8 cellular contexts compared by ENCODE assay signal in the genomic region with DNA sequence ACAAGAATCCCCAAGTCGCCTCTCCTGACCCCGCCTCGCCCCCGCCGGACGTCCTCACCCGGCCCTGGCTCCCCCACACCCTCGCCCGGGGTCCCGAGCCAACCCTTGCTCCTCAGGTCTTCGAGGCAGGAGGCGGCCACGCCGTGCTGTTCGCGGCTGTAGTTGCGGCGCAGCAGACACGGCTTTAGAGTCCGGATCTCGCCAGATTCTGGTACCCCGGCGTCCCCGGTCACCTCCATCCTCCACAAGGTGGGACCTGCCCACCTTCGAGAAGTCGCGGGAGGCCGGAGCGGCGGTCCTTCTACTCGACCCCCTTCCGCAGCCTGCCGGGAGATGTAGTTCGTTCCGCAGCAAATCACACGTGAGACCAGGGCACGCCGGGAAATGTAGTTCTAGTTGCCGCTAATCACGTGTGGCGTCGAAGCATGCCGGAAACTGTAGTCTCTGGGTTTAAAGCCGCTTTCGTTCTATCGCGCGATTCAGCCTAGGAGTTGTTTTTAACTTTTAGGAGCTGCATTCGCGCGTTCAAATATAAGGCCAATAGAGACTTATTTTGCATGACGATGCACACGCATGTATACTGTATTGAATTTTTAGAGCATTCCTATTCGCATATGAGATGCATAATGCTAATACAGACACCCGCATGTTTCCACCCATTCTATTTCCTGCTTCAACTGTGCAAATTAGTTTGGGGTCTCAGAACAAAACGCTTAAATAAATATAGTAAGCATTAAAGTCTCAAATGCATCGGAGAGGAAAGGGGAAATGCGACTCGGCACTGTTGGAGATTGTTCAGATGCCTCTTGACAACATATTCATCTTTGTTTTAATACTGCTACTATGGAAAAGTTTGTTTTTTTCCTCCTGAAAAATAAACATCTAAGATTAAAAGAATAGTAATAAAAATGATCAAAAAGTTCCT. TPM values are rescaled to one million over a fixed set of nuclear protein-coding genes. Genes with fewer than 3 reads are reported as not detected.
DNase-seq lines count a peak whose midpoint lies in the region; ATAC-seq and TF ChIP-seq lines count a peak whose summit lies in the region.

A gene with protein sequence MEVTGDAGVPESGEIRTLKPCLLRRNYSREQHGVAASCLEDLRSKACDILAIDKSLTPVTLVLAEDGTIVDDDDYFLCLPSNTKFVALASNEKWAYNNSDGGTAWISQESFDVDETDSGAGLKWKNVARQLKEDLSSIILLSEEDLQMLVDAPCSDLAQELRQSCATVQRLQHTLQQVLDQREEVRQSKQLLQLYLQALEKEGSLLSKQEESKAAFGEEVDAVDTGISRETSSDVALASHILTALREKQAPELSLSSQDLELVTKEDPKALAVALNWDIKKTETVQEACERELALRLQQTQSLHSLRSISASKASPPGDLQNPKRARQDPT (minus strand): TSS at position 310 of the 925 bp plus-strand sequence. CDS start 71 bp downstream, at position 239.

- H3K9me3 Mint-ChIP-seq in activated B cell treated with CpG ODN at 0.5 μM for 24 hours, result no peaks in the 10 kb centered on the region

- TF ChIP-seq CTCF in activated B cell treated with CpG ODN at 0.5 μM for 24 hours (IDR thresholded peaks at IDR 0.05), result no peak

- in situ Hi-C loops in ACHN (cut with HindIII; ENCODE audit: low pct_ligation_motif_present, low pct_unique_long_range_greater_than_20kb, low sequenced_read_pairs), result no loop called here

- H3K4me1 Mint-ChIP-seq in activated B cell treated with CpG ODN at 0.5 μM for 24 hours, result peaks cover 51% of the 10 kb centered on the region

- no peaks in the 10 kb centered on the region for H3K27me3 Mint-ChIP-seq in activated B cell treated with CpG ODN at 0.5 μM for 24 hours

- intact Hi-C loops in activated B cell treated with CpG ODN at 0.5 μM for 24 hours (cut with micrococcal nuclease), result loop anchor here (1.0 to 10.0 kb wide), 6 partner anchors 23 to 1510 kb away; a partner anchor contains a TSS

- DNase-seq in ACHN (peak; percentile 94), NCI-H345 (lab: John Stamatoyannopoulos, UW) (peak; percentile 97), activated B cell treated with CpG ODN at 0.5 μM for 24 hours (peak; percentile 82), caudate nucleus (lab: John Stamatoyannopoulos, UW) (peak; percentile 56 to 98 (median 90)), iris pigment epithelial cell (ENCODE audit: low read depth) (peak; percentile 98)
- peak; percentile 82 to 90 for DNase-seq in stimulated activated CD4-positive, alpha-beta T cell treated with anti-CD3 and anti-CD28 coated beads, Interleukin-12 subunit alpha, Interleukin-12 subunit beta, amount 100 ng/mL, for 24 hours (ENCODE audit: low read depth in 2 of 2)

- H3K27ac Mint-ChIP-seq in activated B cell treated with CpG ODN at 0.5 μM for 24 hours, result peak within 1 kb of the TSS; percentile 90

- ATAC-seq in GM18873 (IDR thresholded peaks at IDR 0.05; ENCODE audit: low FRiP score, unreplicated experiment) (peak; percentile 75), HG03159 (IDR thresholded peaks at IDR 0.05; ENCODE audit: unreplicated experiment) (peak; percentile 88), activated B cell treated with CpG ODN at 0.5 μM for 24 hours (ENCODE audit: low read depth) (peak; percentile 78)

- POLR2A ChIA-PET in activated B cell treated with CpG ODN at 0.5 μM for 24 hours (lab: Charles Lee), result interaction anchor here (0.7 to 1.3 kb wide), 4 partner anchors 10 to 42 kb away, joined by 3 to 4 read pairs (median 4); a partner anchor contains a TSS

- peaks cover 28% of the 10 kb centered on the region for H3K36me3 Mint-ChIP-seq in activated B cell treated with CpG ODN at 0.5 μM for 24 hours (ENCODE audit: low read depth)

- H3K27ac ChIP-seq in caudate nucleus (ENCODE audit: low read depth, low read length), result peak within 1 kb of the TSS; percentile 68

- CTCF ChIA-PET in activated B cell treated with CpG ODN at 0.5 μM for 24 hours (lab: Charles Lee), result no interaction called here

- peak within 1 kb of the TSS; percentile 94 for H3K4me3 Mint-ChIP-seq in activated B cell treated with CpG ODN at 0.5 μM for 24 hours

RNA-seq across cellular contexts. Expression of the gene that starts here (rescaled TPM):
- 34.3 and 39.0 TPM in 2 replicates for total RNA-seq in activated B cell treated with CpG ODN at 0.5 μM for 24 hours

Comparison
In these comparisons a context has a peak if more than half of its experiments do, and no peak if none do; other contexts are left out.
1. Peak in every context shown above with its lines: DNase-seq, ATAC-seq and H3K27ac ChIP-seq.